Comparison of ENCODE assay signal across 1 cellular context in the genomic region with DNA sequence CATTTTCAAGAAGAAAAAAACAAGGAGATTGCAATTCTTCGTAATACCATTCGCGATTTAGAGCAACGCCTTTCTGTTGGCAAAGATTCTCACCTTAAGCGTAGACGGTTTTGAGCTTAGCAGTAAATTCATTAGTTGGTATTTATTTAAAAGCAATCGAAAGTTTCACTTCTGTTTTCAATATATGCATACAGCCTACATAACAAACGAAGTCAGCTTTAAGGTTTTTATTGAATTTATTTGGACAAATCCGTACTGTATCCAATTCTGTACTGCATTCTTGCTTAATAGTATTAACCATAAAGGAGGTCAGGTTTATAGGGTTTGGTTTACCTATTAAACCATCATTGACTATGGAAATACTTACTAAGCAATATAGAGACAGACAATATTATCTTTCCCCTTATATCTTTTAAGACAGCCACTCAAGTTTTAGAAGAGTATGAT.
TF ChIP-seq lines count a peak whose summit lies in the region.

No MANE protein-coding gene starts in this region.

TF ChIP-seq in HepG2, 621 proteins besides CTCF, POLR2A, EP300 and RAD21 (continued from another document and continues in another):
- TF ChIP-seq ZNF331 (CRISPR knock-in tag; IDR thresholded peaks at IDR 0.05) (0 out of 2 replicates have a peak, but pooled peaks have one; percentile 48), ZC3H13 (CRISPR knock-in tag; IDR thresholded peaks at IDR 0.05) (peak; percentile 97), ZSCAN22 (CRISPR knock-in tag; IDR thresholded peaks at IDR 0.05) (no peak), FOXP1 (IDR thresholded peaks at IDR 0.05) (no peak), FOXP1 (CRISPR knock-in tag; IDR thresholded peaks at IDR 0.05) (no peak; the same call in 1 of the 2 replicates), POLR2AphosphoS5 (IDR thresholded peaks at IDR 0.05; ENCODE audit: low read depth, low read length) (peak; percentile 90), RBFOX2 (IDR thresholded peaks at IDR 0.05; ENCODE audit: low read depth, low read length) (peak; percentile 82), ZNF678 (CRISPR knock-in tag; IDR thresholded peaks at IDR 0.05) (no peak), ZNF33A (CRISPR knock-in tag; IDR thresholded peaks at IDR 0.05; ENCODE audit: borderline replicate concordance) (no peak), ZNF768 (CRISPR knock-in tag; IDR thresholded peaks at IDR 0.05) (no peak), MIXL1 (CRISPR knock-in tag; IDR thresholded peaks at IDR 0.05) (peak; percentile 43; the same call in 1 of the 2 replicates), GATA4 (IDR thresholded peaks at IDR 0.05; ENCODE audit: borderline replicate concordance, low read depth) (no peak), FOXA3 (CRISPR knock-in tag; IDR thresholded peaks at IDR 0.05) (peak; percentile 28; the same call in 1 of the 2 replicates), POLR2AphosphoS2 (IDR thresholded peaks at IDR 0.05; ENCODE audit: low read depth, low read length) (peak; percentile 97; the same call in 1 of the 2 replicates), PAF1 (CRISPR knock-in tag; IDR thresholded peaks at IDR 0.05) (peak; percentile 96), TGIF2 (CRISPR knock-in tag; IDR thresholded peaks at IDR 0.05) (no peak), CCDC6 (CRISPR knock-in tag; IDR thresholded peaks at IDR 0.05) (0 out of 2 replicates have a peak, but pooled peaks have one; percentile 31), SSRP1 (CRISPR knock-in tag; IDR thresholded peaks at IDR 0.05) (peak; percentile 94; the same call in 1 of the 2 replicates), PHF5A (CRISPR knock-in tag; IDR thresholded peaks at IDR 0.05; ENCODE audit: low read depth, unreplicated experiment) (peak; percentile 72), MXI1 (IDR thresholded peaks at IDR 0.05; ENCODE audit: borderline replicate concordance, low read depth, low read length) (no peak), KLF9 (CRISPR knock-in tag; IDR thresholded peaks at IDR 0.05; ENCODE audit: low read depth) (no peak; the same call in 1 of the 2 replicates), FOXO1 (CRISPR knock-in tag; IDR thresholded peaks at IDR 0.05) (no peak), ZNF841 (CRISPR knock-in tag; IDR thresholded peaks at IDR 0.05; ENCODE audit: borderline replicate concordance) (no peak), TAF15 (IDR thresholded peaks at IDR 0.05; ENCODE audit: low read depth, low read length, poor library complexity, severe bottlenecking) (no peak), ZSCAN29 (CRISPR knock-in tag; conservative IDR thresholded peaks at IDR 0.05) (no peak), GATAD2A (CRISPR knock-in tag; IDR thresholded peaks at IDR 0.05) (0 out of 2 replicates have a peak, but pooled peaks have one; percentile 18), HOXA9 (CRISPR knock-in tag; IDR thresholded peaks at IDR 0.05; ENCODE audit: borderline replicate concordance) (no peak)
- TF ChIP-seq, protein P1, sequence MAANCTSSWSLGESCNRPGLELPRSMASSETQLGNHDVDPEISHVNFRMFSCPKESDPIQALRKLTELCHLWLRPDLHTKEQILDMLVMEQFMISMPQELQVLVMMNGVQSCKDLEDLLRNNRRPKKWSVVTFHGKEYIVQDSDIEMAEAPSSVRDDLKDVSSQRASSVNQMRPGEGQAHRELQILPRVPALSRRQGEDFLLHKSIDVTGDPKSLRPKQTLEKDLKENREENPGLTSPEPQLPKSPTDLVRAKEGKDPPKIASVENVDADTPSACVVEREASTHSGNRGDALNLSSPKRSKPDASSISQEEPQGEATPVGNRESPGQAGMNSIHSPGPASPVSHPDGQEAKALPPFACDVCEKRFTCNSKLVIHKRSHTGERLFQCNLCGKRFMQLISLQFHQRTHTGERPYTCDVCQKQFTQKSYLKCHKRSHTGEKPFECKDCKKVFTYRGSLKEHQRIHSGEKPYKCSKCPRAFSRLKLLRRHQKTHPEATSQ (CRISPR knock-in tag; IDR thresholded peaks at IDR 0.05; ENCODE audit: borderline replicate concordance) = no peak
- TF ChIP-seq, protein P2, sequence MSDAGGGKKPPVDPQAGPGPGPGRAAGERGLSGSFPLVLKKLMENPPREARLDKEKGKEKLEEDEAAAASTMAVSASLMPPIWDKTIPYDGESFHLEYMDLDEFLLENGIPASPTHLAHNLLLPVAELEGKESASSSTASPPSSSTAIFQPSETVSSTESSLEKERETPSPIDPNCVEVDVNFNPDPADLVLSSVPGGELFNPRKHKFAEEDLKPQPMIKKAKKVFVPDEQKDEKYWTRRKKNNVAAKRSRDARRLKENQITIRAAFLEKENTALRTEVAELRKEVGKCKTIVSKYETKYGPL (CRISPR knock-in tag; IDR thresholded peaks at IDR 0.05) = no peak
- TF ChIP-seq, protein P3, sequence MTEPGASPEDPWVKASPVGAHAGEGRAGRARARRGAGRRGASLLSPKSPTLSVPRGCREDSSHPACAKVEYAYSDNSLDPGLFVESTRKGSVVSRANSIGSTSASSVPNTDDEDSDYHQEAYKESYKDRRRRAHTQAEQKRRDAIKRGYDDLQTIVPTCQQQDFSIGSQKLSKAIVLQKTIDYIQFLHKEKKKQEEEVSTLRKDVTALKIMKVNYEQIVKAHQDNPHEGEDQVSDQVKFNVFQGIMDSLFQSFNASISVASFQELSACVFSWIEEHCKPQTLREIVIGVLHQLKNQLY (CRISPR knock-in tag; IDR thresholded peaks at IDR 0.05) = peak; percentile 30; the same call in 1 of the 2 replicates
- TF ChIP-seq, protein P4, sequence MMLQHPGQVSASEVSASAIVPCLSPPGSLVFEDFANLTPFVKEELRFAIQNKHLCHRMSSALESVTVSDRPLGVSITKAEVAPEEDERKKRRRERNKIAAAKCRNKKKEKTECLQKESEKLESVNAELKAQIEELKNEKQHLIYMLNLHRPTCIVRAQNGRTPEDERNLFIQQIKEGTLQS (CRISPR knock-in tag; IDR thresholded peaks at IDR 0.05) = no peak
- TF ChIP-seq, protein P5, sequence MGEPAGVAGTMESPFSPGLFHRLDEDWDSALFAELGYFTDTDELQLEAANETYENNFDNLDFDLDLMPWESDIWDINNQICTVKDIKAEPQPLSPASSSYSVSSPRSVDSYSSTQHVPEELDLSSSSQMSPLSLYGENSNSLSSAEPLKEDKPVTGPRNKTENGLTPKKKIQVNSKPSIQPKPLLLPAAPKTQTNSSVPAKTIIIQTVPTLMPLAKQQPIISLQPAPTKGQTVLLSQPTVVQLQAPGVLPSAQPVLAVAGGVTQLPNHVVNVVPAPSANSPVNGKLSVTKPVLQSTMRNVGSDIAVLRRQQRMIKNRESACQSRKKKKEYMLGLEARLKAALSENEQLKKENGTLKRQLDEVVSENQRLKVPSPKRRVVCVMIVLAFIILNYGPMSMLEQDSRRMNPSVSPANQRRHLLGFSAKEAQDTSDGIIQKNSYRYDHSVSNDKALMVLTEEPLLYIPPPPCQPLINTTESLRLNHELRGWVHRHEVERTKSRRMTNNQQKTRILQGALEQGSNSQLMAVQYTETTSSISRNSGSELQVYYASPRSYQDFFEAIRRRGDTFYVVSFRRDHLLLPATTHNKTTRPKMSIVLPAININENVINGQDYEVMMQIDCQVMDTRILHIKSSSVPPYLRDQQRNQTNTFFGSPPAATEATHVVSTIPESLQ (CRISPR knock-in tag; conservative IDR thresholded peaks at IDR 0.05) = 0 out of 2 replicates have a peak, but pooled peaks have one; percentile 70
- TF ChIP-seq, protein P6, sequence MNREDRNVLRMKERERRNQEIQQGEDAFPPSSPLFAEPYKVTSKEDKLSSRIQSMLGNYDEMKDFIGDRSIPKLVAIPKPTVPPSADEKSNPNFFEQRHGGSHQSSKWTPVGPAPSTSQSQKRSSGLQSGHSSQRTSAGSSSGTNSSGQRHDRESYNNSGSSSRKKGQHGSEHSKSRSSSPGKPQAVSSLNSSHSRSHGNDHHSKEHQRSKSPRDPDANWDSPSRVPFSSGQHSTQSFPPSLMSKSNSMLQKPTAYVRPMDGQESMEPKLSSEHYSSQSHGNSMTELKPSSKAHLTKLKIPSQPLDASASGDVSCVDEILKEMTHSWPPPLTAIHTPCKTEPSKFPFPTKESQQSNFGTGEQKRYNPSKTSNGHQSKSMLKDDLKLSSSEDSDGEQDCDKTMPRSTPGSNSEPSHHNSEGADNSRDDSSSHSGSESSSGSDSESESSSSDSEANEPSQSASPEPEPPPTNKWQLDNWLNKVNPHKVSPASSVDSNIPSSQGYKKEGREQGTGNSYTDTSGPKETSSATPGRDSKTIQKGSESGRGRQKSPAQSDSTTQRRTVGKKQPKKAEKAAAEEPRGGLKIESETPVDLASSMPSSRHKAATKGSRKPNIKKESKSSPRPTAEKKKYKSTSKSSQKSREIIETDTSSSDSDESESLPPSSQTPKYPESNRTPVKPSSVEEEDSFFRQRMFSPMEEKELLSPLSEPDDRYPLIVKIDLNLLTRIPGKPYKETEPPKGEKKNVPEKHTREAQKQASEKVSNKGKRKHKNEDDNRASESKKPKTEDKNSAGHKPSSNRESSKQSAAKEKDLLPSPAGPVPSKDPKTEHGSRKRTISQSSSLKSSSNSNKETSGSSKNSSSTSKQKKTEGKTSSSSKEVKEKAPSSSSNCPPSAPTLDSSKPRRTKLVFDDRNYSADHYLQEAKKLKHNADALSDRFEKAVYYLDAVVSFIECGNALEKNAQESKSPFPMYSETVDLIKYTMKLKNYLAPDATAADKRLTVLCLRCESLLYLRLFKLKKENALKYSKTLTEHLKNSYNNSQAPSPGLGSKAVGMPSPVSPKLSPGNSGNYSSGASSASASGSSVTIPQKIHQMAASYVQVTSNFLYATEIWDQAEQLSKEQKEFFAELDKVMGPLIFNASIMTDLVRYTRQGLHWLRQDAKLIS (CRISPR knock-in tag; IDR thresholded peaks at IDR 0.05) = peak; percentile 28; the same call in 1 of the 2 replicates
- TF ChIP-seq, protein P7, sequence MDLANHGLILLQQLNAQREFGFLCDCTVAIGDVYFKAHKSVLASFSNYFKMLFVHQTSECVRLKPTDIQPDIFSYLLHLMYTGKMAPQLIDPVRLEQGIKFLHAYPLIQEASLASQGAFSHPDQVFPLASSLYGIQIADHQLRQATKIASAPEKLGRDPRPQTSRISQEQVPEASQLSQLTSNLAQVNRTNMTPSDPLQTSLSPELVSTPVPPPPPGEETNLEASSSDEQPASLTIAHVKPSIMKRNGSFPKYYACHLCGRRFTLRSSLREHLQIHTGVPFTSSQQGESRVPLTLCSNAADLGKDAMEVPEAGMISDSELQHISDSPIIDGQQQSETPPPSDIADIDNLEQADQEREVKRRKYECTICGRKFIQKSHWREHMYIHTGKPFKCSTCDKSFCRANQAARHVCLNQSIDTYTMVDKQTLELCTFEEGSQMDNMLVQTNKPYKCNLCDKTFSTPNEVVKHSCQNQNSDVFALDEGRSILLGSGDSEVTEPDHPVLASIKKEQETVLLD (CRISPR knock-in tag; IDR thresholded peaks at IDR 0.05; ENCODE audit: low read depth) = no peak
- TF ChIP-seq, protein P8, sequence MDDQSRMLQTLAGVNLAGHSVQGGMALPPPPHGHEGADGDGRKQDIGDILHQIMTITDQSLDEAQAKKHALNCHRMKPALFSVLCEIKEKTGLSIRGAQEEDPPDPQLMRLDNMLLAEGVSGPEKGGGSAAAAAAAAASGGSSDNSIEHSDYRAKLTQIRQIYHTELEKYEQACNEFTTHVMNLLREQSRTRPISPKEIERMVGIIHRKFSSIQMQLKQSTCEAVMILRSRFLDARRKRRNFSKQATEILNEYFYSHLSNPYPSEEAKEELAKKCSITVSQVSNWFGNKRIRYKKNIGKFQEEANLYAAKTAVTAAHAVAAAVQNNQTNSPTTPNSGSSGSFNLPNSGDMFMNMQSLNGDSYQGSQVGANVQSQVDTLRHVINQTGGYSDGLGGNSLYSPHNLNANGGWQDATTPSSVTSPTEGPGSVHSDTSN (CRISPR knock-in tag; IDR thresholded peaks at IDR 0.05; ENCODE audit: borderline replicate concordance) = no peak
- TF ChIP-seq, protein P9, sequence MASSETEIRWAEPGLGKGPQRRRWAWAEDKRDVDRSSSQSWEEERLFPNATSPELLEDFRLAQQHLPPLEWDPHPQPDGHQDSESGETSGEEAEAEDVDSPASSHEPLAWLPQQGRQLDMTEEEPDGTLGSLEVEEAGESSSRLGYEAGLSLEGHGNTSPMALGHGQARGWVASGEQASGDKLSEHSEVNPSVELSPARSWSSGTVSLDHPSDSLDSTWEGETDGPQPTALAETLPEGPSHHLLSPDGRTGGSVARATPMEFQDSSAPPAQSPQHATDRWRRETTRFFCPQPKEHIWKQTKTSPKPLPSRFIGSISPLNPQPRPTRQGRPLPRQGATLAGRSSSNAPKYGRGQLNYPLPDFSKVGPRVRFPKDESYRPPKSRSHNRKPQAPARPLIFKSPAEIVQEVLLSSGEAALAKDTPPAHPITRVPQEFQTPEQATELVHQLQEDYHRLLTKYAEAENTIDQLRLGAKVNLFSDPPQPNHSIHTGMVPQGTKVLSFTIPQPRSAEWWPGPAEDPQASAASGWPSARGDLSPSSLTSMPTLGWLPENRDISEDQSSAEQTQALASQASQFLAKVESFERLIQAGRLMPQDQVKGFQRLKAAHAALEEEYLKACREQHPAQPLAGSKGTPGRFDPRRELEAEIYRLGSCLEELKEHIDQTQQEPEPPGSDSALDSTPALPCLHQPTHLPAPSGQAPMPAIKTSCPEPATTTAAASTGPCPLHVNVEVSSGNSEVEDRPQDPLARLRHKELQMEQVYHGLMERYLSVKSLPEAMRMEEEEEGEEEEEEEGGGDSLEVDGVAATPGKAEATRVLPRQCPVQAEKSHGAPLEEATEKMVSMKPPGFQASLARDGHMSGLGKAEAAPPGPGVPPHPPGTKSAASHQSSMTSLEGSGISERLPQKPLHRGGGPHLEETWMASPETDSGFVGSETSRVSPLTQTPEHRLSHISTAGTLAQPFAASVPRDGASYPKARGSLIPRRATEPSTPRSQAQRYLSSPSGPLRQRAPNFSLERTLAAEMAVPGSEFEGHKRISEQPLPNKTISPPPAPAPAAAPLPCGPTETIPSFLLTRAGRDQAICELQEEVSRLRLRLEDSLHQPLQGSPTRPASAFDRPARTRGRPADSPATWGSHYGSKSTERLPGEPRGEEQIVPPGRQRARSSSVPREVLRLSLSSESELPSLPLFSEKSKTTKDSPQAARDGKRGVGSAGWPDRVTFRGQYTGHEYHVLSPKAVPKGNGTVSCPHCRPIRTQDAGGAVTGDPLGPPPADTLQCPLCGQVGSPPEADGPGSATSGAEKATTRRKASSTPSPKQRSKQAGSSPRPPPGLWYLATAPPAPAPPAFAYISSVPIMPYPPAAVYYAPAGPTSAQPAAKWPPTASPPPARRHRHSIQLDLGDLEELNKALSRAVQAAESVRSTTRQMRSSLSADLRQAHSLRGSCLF (CRISPR knock-in tag; IDR thresholded peaks at IDR 0.05; ENCODE audit: borderline replicate concordance) = peak; percentile 27; the same call in 1 of the 2 replicates
- TF ChIP-seq, protein P10, sequence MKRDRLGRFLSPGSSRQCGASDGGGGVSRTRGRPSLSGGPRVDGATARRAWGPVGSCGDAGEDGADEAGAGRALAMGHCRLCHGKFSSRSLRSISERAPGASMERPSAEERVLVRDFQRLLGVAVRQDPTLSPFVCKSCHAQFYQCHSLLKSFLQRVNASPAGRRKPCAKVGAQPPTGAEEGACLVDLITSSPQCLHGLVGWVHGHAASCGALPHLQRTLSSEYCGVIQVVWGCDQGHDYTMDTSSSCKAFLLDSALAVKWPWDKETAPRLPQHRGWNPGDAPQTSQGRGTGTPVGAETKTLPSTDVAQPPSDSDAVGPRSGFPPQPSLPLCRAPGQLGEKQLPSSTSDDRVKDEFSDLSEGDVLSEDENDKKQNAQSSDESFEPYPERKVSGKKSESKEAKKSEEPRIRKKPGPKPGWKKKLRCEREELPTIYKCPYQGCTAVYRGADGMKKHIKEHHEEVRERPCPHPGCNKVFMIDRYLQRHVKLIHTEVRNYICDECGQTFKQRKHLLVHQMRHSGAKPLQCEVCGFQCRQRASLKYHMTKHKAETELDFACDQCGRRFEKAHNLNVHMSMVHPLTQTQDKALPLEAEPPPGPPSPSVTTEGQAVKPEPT (CRISPR knock-in tag; IDR thresholded peaks at IDR 0.05; ENCODE audit: low read depth) = no peak
